In genomic region chr19:38478273-38478971, GRCh38 we compare ENCODE assay signal across 10 cellular contexts. TPM values are rescaled to one million over a fixed set of nuclear protein-coding genes. Genes with fewer than 3 reads are reported as not detected.
DNase-seq lines count a peak whose midpoint lies in the region; ATAC-seq, FAIRE-seq and TF ChIP-seq lines count a peak whose summit lies in the region.
"Had no signal": no experiment of that assay in that cellular context is flagged by ENCODE, and none has a peak within 500 bp of the region (broad histone marks: within the 10 kb centered on the region; RNA-seq: fewer than 3 reads in every experiment).

No MANE protein-coding gene starts in this region.

- WGBS in endodermal cell (ENCODE audit: insufficient coverage in 1 of 2, insufficient read length in 1 of 2), 2 experiments, result 86 to 87% methylated on average over 13 to 16 of the region's 16 CpGs

- H3K9me3 Mint-ChIP-seq in CD4-positive, CD25-positive, alpha-beta regulatory T cell, result no peaks in the 10 kb centered on the region
- no peaks in the 10 kb centered on the region for H3K9me3 Mint-ChIP-seq in endodermal cell
- H3K9me3 Mint-ChIP-seq: activated naive CD4-positive, alpha-beta T cell treated with anti-CD3 and anti-CD28 coated beads for 36 hours had no signal

- no peaks in the 10 kb centered on the region for H3K36me3 Mint-ChIP-seq in CD4-positive, CD25-positive, alpha-beta regulatory T cell
- no peaks in the 10 kb centered on the region for H3K36me3 Mint-ChIP-seq in endodermal cell (ENCODE audit: low read depth)

- peak in 2 of 3 donors; percentile 4 to 34 for DNase-seq in CD4-positive, CD25-positive, alpha-beta regulatory T cell
- no peak for DNase-seq in GM18507 (ENCODE audit: extremely low spot score, insufficient read length, low read depth)
- peak; percentile 32 for DNase-seq in NCI-H69 (lab: John Stamatoyannopoulos, UW)
- peak; percentile 84 for DNase-seq in endodermal cell
- no peak for DNase-seq in activated gamma-delta T cell (lab: John Stamatoyannopoulos, UW)
- no peak for DNase-seq in stimulated activated CD4-positive, alpha-beta T cell treated with anti-CD3 and anti-CD28 coated beads, Interleukin-2, amount 100 ng/mL, for 48 hours
- DNase-seq in NK-92 treated with Interleukin-12 subunit alpha and Interleukin-12 subunit beta, amount 100 ng/mL, for 24 hours (lab: John Stamatoyannopoulos, UW), result no peak
- DNase-seq: activated naive CD4-positive, alpha-beta T cell treated with anti-CD3 and anti-CD28 coated beads for 36 hours had no signal

- H3K4me3 Mint-ChIP-seq in CD4-positive, CD25-positive, alpha-beta regulatory T cell, result no peak overlapping the region
- no peak overlapping the region for H3K4me3 Mint-ChIP-seq in endodermal cell
- H3K4me3 Mint-ChIP-seq: activated naive CD4-positive, alpha-beta T cell treated with anti-CD3 and anti-CD28 coated beads for 36 hours had no signal

- no peaks in the 10 kb centered on the region for H3K27me3 ChIP-seq in CD4-positive, CD25-positive, alpha-beta regulatory T cell (ENCODE audit: control insufficient read depth, insufficient read depth, low read length)
- H3K27me3 ChIP-seq in endodermal cell (ENCODE audit: control insufficient read depth, insufficient read depth, low read length, poor library complexity, severe bottlenecking), result no peaks in the 10 kb centered on the region

- H3K27ac Mint-ChIP-seq in CD4-positive, CD25-positive, alpha-beta regulatory T cell, result peak overlapping the region in 1 of 3 donors; percentile 38
- no peak overlapping the region for H3K27ac Mint-ChIP-seq in endodermal cell
- H3K27ac Mint-ChIP-seq: activated naive CD4-positive, alpha-beta T cell treated with anti-CD3 and anti-CD28 coated beads for 36 hours had no signal

- peak; percentile 77 for TF ChIP-seq CTCF in endodermal cell (conservative IDR thresholded peaks at IDR 0.05)

- H3K9ac ChIP-seq in endodermal cell (ENCODE audit: extremely low read depth, low read length, poor library complexity, severe bottlenecking), result no peak overlapping the region

- no peak for ATAC-seq in CD4-positive, CD25-positive, alpha-beta regulatory T cell (ENCODE audit: low read depth in 2 of 2)
- ATAC-seq in HG03432 (IDR thresholded peaks at IDR 0.05; ENCODE audit: unreplicated experiment), result no peak

- no peaks in the 10 kb centered on the region for H3K4me1 ChIP-seq in CD4-positive, CD25-positive, alpha-beta regulatory T cell (ENCODE audit: control insufficient read depth, insufficient read depth, low read length, poor library complexity, severe bottlenecking)
- no peaks in the 10 kb centered on the region for H3K4me1 ChIP-seq in endodermal cell (ENCODE audit: control insufficient read depth, insufficient read depth, low read length)

- no peaks in the 10 kb centered on the region for H3K4me1 Mint-ChIP-seq in CD4-positive, CD25-positive, alpha-beta regulatory T cell
- H3K4me1 Mint-ChIP-seq in endodermal cell, result no peaks in the 10 kb centered on the region

- no peaks in the 10 kb centered on the region for H3K9me3 ChIP-seq in CD4-positive, CD25-positive, alpha-beta regulatory T cell (ENCODE audit: control insufficient read depth in 2 of 2, low read length in 2 of 2)
- no peaks in the 10 kb centered on the region for H3K9me3 ChIP-seq in endodermal cell (ENCODE audit: control insufficient read depth, low read length)

- no peak overlapping the region for H3K27ac ChIP-seq in CD4-positive, CD25-positive, alpha-beta regulatory T cell (ENCODE audit: insufficient read depth, low read length, poor library complexity, severe bottlenecking)
- no peak overlapping the region for H3K27ac ChIP-seq in endodermal cell (ENCODE audit: low read depth, low read length)
- H3K27ac ChIP-seq: SK-N-MC had no signal

- peak; percentile 35 for FAIRE-seq in GM18507 (lab: Jason Lieb, UNC)

- no peaks in the 10 kb centered on the region for H3K36me3 ChIP-seq in CD4-positive, CD25-positive, alpha-beta regulatory T cell (ENCODE audit: control insufficient read depth, insufficient read depth, low read length)
- H3K36me3 ChIP-seq in endodermal cell (ENCODE audit: control insufficient read depth, insufficient read depth, low read length), result no peaks in the 10 kb centered on the region

- H3K27me3 Mint-ChIP-seq in CD4-positive, CD25-positive, alpha-beta regulatory T cell, result no peaks in the 10 kb centered on the region
- H3K27me3 Mint-ChIP-seq in endodermal cell (ENCODE audit: insufficient read depth), result no peaks in the 10 kb centered on the region

- no peak overlapping the region for H3K4me3 ChIP-seq in CD4-positive, CD25-positive, alpha-beta regulatory T cell (ENCODE audit: low read depth, low read length)
- H3K4me3 ChIP-seq in endodermal cell (ENCODE audit: low read length), result no peak overlapping the region
- H3K4me3 ChIP-seq: SK-N-MC had no signal

RNA-seq across cellular contexts. Expression of gene RYR1, which starts 44.9 kb away (rescaled TPM):
- 4.9 TPM for total RNA-seq in CD4-positive, CD25-positive, alpha-beta regulatory T cell
- polyA plus RNA-seq in CD4-positive, CD25-positive, alpha-beta regulatory T cell, result under 1 TPM; 0.07 to 0.65 (median 0.34) TPM
- total RNA-seq in endodermal cell, result 1 to 10 TPM in 1 of 2 donors, under 1 TPM in 1; 0.84 to 3.3 TPM
- 3.1 TPM for polyA plus RNA-seq in endodermal cell (2013, experiment 1 of 2)
- 3.7 TPM for polyA plus RNA-seq in endodermal cell (2013, experiment 2 of 2)

RNA-seq across cellular contexts. Expression of gene RASGRP4, which starts 52.4 kb away (rescaled TPM):
- 10.9 TPM for total RNA-seq in CD4-positive, CD25-positive, alpha-beta regulatory T cell
- 1 to 10 TPM; 1.6 to 9.3 (median 5.0) TPM for polyA plus RNA-seq in CD4-positive, CD25-positive, alpha-beta regulatory T cell
- total RNA-seq in endodermal cell, result under 1 TPM in 1 of 2 donors, not detected in 1; 0.09 TPM
- polyA plus RNA-seq in endodermal cell (2013, experiment 1 of 2), result 0.68 TPM
- 0.46 TPM for polyA plus RNA-seq in endodermal cell (2013, experiment 2 of 2)

Comparison
In these comparisons a context has a peak if more than half of its experiments do, and no peak if none do; other contexts are left out.
1. DNase-seq: peak in CD4-positive, CD25-positive, alpha-beta regulatory T cell (2 of 3), NCI-H69 (single experiment) and endodermal cell (single experiment); none in GM18507 (single experiment), activated gamma-delta T cell (single experiment), stimulated activated CD4-positive, alpha-beta T cell treated with anti-CD3 and anti-CD28 coated beads, Interleukin-2, amount 100 ng/mL, for 48 hours (0 of 2) and NK-92 treated with Interleukin-12 subunit alpha and Interleukin-12 subunit beta, amount 100 ng/mL, for 24 hours (single experiment).
2. RNA of gene RASGRP4, which starts 52.4 kb away (total RNA-seq): 10.9 TPM in CD4-positive, CD25-positive, alpha-beta regulatory T cell (single experiment); 0.09 TPM in endodermal cell; every median in the first group is over 10 times any median in the second.